In the genomic region with DNA sequence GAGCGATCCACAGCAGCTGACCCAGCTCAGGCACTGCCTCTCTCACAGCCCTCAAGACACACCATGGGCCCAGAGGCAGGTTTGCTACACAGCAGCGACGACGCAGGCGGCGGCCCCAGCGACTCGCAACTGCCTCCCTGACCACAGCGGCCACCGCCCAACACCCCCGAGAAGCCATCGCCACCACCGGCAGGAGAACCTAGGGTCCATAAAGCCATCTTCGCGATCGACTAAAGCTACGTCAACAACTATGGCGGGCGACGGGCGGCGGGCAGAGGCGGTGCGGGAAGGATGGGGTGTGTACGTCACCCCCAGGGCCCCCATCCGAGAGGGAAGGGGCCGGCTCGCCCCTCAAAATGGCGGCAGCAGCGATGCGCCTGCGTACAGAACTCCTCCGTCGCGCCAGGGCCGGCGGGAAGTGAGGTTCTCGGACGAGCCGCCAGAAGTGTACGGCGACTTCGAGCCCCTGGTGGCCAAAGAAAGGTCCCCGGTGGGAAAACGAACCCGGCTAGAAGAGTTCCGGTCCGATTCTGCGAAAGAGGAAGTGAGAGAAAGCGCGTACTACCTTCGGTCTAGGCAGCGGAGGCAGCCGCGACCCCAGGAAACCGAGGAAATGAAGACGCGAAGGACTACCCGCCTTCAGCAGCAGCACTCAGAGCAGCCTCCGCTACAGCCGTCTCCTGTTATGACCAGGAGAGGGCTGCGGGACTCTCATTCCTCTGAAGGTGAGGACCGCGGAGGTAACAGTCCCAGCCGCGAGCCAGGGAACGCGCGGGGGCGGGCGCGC, we compare ENCODE assay signal across 8 cellular contexts. TPM values are rescaled to one million over a fixed set of nuclear protein-coding genes. Genes with fewer than 3 reads are reported as not detected.
DNase-seq lines count a peak whose midpoint lies in the region; ATAC-seq and TF ChIP-seq lines count a peak whose summit lies in the region.

A gene with protein sequence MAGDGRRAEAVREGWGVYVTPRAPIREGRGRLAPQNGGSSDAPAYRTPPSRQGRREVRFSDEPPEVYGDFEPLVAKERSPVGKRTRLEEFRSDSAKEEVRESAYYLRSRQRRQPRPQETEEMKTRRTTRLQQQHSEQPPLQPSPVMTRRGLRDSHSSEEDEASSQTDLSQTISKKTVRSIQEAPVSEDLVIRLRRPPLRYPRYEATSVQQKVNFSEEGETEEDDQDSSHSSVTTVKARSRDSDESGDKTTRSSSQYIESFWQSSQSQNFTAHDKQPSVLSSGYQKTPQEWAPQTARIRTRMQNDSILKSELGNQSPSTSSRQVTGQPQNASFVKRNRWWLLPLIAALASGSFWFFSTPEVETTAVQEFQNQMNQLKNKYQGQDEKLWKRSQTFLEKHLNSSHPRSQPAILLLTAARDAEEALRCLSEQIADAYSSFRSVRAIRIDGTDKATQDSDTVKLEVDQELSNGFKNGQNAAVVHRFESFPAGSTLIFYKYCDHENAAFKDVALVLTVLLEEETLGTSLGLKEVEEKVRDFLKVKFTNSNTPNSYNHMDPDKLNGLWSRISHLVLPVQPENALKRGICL (plus strand): TSS at position 33 of the 787 bp plus-strand sequence. CDS start 218 bp downstream, at position 251.

- TF ChIP-seq POLR2A in NB4 (IDR thresholded peaks at IDR 0.05; ENCODE audit: extremely low read depth, insufficient read length): peak; percentile 62
- TF ChIP-seq POLR2A in gastroesophageal sphincter (IDR thresholded peaks at IDR 0.05): peak; percentile 94 to 96

- ATAC-seq in HG02571 (IDR thresholded peaks at IDR 0.05; ENCODE audit: unreplicated experiment) (peak; percentile 73), gastroesophageal sphincter (peak; percentile 96)

- H3K9me3 Mint-ChIP-seq in activated naive CD4-positive, alpha-beta T cell treated with anti-CD3 and anti-CD28 coated beads, Interleukin-2, amount 10 ng/mL, durations not matched to agents 7 days and 5 days: no peaks in the 10 kb centered on the region

- H3K27ac ChIP-seq in SK-N-MC: peak within 1 kb of the TSS; percentile 93
- peak within 1 kb of the TSS; percentile 91 to 99 (median 96) for H3K27ac ChIP-seq in gastroesophageal sphincter

- TF ChIP-seq CTCF in GM10248 (IDR thresholded peaks at IDR 0.05; ENCODE audit: control extremely low read depth, extremely low read depth, low read depth, missing control alignments): peak; percentile 15
- peak; percentile 11 for TF ChIP-seq CTCF in NB4 (IDR thresholded peaks at IDR 0.05; ENCODE audit: low read depth, low read length)
- peak in 3 of 4 experiments; percentile 16 to 86 (median 72) for TF ChIP-seq CTCF in gastroesophageal sphincter (IDR thresholded peaks at IDR 0.05)

- H3K27ac Mint-ChIP-seq in activated naive CD4-positive, alpha-beta T cell treated with anti-CD3 and anti-CD28 coated beads, Interleukin-2, amount 10 ng/mL, durations not matched to agents 7 days and 5 days: peak within 1 kb of the TSS; percentile 100

- WGBS in gastroesophageal sphincter (ENCODE audit: low coverage in 1 of 2), 2 donors: 0% methylated on average over 1 to 5 of the region's 72 CpGs

- H3K4me3 Mint-ChIP-seq in activated naive CD4-positive, alpha-beta T cell treated with anti-CD3 and anti-CD28 coated beads, Interleukin-2, amount 10 ng/mL, durations not matched to agents 7 days and 5 days: peak within 1 kb of the TSS; percentile 94

- H3K36me3 Mint-ChIP-seq in activated naive CD4-positive, alpha-beta T cell treated with anti-CD3 and anti-CD28 coated beads, Interleukin-2, amount 10 ng/mL, durations not matched to agents 7 days and 5 days: peaks cover 16% of the 10 kb centered on the region

- peak within 1 kb of the TSS; percentile 95 for H3K4me3 ChIP-seq in NB4 (ENCODE audit: low read depth, low read length)
- H3K4me3 ChIP-seq in SK-N-MC: peak within 1 kb of the TSS; percentile 96
- peak within 1 kb of the TSS; percentile 73 to 78 for H3K4me3 ChIP-seq in gastroesophageal sphincter

- H3K9ac ChIP-seq in SK-N-MC (ENCODE audit: insufficient read length): peak within 1 kb of the TSS; percentile 93

- H3K27me3 Mint-ChIP-seq in activated naive CD4-positive, alpha-beta T cell treated with anti-CD3 and anti-CD28 coated beads, Interleukin-2, amount 10 ng/mL, durations not matched to agents 7 days and 5 days: no peaks in the 10 kb centered on the region

- H3K36me3 ChIP-seq in SK-N-MC (ENCODE audit: insufficient read depth, low read length) (peaks cover 24% of the 10 kb centered on the region), gastroesophageal sphincter (peaks cover 0 to 30% of the 10 kb centered on the region in 2 donors)

- DNase-seq in GM10248 (ENCODE audit: extremely low spot score) (peak; percentile 92), NB4 (ENCODE audit: low read depth) (peak; percentile 99), SK-N-MC (ENCODE audit: low read depth, low spot score) (peak; percentile 81), non-pigmented ciliary epithelial cell (ENCODE audit: low read depth) (peak; percentile 84), superior temporal gyrus (ENCODE audit: extremely low spot score) (peak; percentile 98)
- peak; percentile 98 for DNase-seq in activated naive CD4-positive, alpha-beta T cell treated with anti-CD3 and anti-CD28 coated beads, Interleukin-2, amount 10 ng/mL, durations not matched to agents 7 days and 5 days

- H3K4me1 ChIP-seq in gastroesophageal sphincter: peaks cover 8 to 57% (median 10%) of the 10 kb centered on the region in 3 donors

- TF ChIP-seq EP300 in gastroesophageal sphincter (IDR thresholded peaks at IDR 0.05): no peak

- peaks cover 56% of the 10 kb centered on the region for H3K4me1 Mint-ChIP-seq in activated naive CD4-positive, alpha-beta T cell treated with anti-CD3 and anti-CD28 coated beads, Interleukin-2, amount 10 ng/mL, durations not matched to agents 7 days and 5 days

- no peaks in the 10 kb centered on the region for H3K27me3 ChIP-seq in gastroesophageal sphincter

- POLR2A ChIA-PET in GM10248 (lab: Yijun Ruan, JAX): interaction anchor here (0.5 to 1.6 kb wide), 5 partner anchors 10 to 297 kb away, joined by 3 to 5 read pairs (median 4); no protein-coding TSS in a partner anchor

- CTCF ChIA-PET in GM10248 (lab: Yijun Ruan, JAX): interaction anchor here (0.7 to 1.8 kb wide), 10 partner anchors 13 to 298 kb away, joined by 3 to 5 read pairs (median 3); no protein-coding TSS in a partner anchor
- CTCF ChIA-PET in activated naive CD4-positive, alpha-beta T cell treated with anti-CD3 and anti-CD28 coated beads, Interleukin-2, amount 10 ng/mL, durations not matched to agents 7 days and 5 days (lab: Charles Lee): interaction anchor here (0.9 to 1.9 kb wide), 2 partner anchors 15 to 72 kb away, joined by 4 to 6 read pairs; a partner anchor contains a TSS

- no peaks in the 10 kb centered on the region for H3K9me3 ChIP-seq in SK-N-MC (ENCODE audit: low read depth, low read length)
- H3K9me3 ChIP-seq in gastroesophageal sphincter: no peaks in the 10 kb centered on the region

RNA-seq across cellular contexts. Expression of the gene that starts here (rescaled TPM):
- 100 to 1,000 TPM; 132 to 162 (median 141) TPM for total RNA-seq in gastroesophageal sphincter

Comparison
In these comparisons a context has a peak if more than half of its experiments do, and no peak if none do; other contexts are left out.
1. Peak in every context shown above with its lines: DNase-seq, ATAC-seq, H3K4me3 ChIP-seq and H3K27ac ChIP-seq.
2. CTCF ChIP-seq: peak in every context shown above with its lines; median percentile 72 in gastroesophageal sphincter; 15 in GM10248; 11 in NB4.